ENCODE assay signal across 8 cellular contexts in the genomic region with DNA sequence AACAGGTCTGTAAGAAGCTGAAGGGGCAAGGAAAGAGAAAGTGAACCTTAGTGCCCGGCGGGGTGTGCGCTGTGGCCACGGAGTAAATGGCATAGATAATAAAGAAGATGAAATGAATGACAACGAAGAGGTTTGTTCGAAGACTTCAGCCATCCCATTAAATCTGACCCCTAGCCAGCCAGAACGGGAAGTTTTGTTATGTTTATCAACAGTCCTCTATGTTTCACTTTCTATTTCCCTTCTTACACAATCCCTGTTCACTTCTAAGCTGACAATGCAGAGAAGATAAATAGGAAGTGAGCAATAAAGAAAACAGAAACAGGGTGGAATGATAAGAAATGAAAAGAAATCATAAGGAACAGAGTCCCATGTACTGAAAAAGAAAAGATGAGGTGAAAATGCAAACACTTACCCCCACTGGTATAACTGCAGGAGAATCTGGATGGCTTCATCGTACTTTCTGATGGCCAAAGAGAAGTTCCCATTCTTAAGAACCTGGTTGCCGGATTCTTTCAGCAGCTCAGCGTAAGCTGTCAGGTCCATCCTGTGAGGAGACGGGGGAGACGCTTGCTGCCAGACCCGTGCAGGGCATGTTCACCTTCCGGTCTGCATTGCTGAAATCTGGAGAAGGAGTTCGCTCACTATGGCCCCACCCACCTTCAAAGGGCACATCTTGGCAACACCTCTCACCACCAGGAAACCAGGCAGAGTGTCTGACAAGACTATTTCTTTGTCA. TPM values are rescaled to one million over a fixed set of nuclear protein-coding genes. Genes with fewer than 3 reads are reported as not detected.
DNase-seq lines count a peak whose midpoint lies in the region; ATAC-seq and TF ChIP-seq lines count a peak whose summit lies in the region.

No MANE protein-coding gene starts in this region.

- no peaks in the 10 kb centered on the region for H3K27me3 ChIP-seq in iPS-15b (ENCODE audit: control insufficient read depth, insufficient read depth, low read length)

- peak overlapping the region; percentile 6 for H3K27ac ChIP-seq in angular gyrus (ENCODE audit: low read depth, low read length)

- ATAC-seq in HG03175 (IDR thresholded peaks at IDR 0.05; ENCODE audit: unreplicated experiment), result peak; percentile 36
- peak; percentile 72 for ATAC-seq in T-helper 17 cell

- H3K27me3 Mint-ChIP-seq in T-helper 17 cell, result no peaks in the 10 kb centered on the region

- in situ Hi-C loops in GM13976 (cut with MboI; ENCODE audit: low sequenced_read_pairs, unreplicated experiment), result no loop called here

- H3K36me3 Mint-ChIP-seq in T-helper 17 cell (ENCODE audit: low read depth), result peaks cover 5% of the 10 kb centered on the region

- H3K9ac ChIP-seq in iPS-15b (ENCODE audit: low read depth, low read length), result peak overlapping the region; percentile 8

- no peak overlapping the region for H3K4me3 ChIP-seq in iPS-15b (ENCODE audit: low read depth, low read length)

- peaks cover 2% of the 10 kb centered on the region for H3K4me1 ChIP-seq in iPS-15b (ENCODE audit: control insufficient read depth, insufficient read depth, low read length)

- TF ChIP-seq CTCF in GM13976 (IDR thresholded peaks at IDR 0.05; ENCODE audit: borderline replicate concordance, control extremely low read depth, extremely low read depth, insufficient read depth, missing control alignments), result no peak

- H3K9me3 ChIP-seq in T-helper 17 cell (ENCODE audit: control insufficient read depth, low read length, poor library complexity, severe bottlenecking), result no peaks in the 10 kb centered on the region
- H3K9me3 ChIP-seq in iPS-15b (ENCODE audit: control insufficient read depth, insufficient read depth, low read length), result no peaks in the 10 kb centered on the region

- H3K4me1 Mint-ChIP-seq in T-helper 17 cell, result peaks cover 50% of the 10 kb centered on the region

- H3K4me3 Mint-ChIP-seq in T-helper 17 cell, result peak overlapping the region; percentile 100

- H3K27ac Mint-ChIP-seq in T-helper 17 cell, result peak overlapping the region; percentile 99

- no peaks in the 10 kb centered on the region for H3K36me3 ChIP-seq in iPS-15b (ENCODE audit: control insufficient read depth, insufficient read depth, low read length)

- DNase-seq in ELR (ENCODE audit: low read depth), result peak; percentile 65
- peak; percentile 38 to 56 (median 45) for DNase-seq in T-helper 17 cell
- peak; percentile 35 to 38 for DNase-seq in stimulated activated CD4-positive, alpha-beta T cell treated with anti-CD3 and anti-CD28 coated beads, Interleukin-2, amount 100 ng/mL, for 48 hours
- DNase-seq in GM13976 (ENCODE audit: low spot score), result no peak
- DNase-seq in NCI-H748 treated with DMSO at 0.1 percent for 48 hours (lab: John Stamatoyannopoulos, UW), result no peak

RNA-seq across cellular contexts. Expression of gene TRANK1, which starts 36.8 kb away (rescaled TPM):
- total RNA-seq in T-helper 17 cell, result 10 to 100 TPM; 64.7 to 89.7 TPM

Comparison
In these comparisons a context has a peak if more than half of its experiments do, and no peak if none do; other contexts are left out.
1. DNase-seq: peak in ELR (single experiment), T-helper 17 cell (3 of 3) and stimulated activated CD4-positive, alpha-beta T cell treated with anti-CD3 and anti-CD28 coated beads, Interleukin-2, amount 100 ng/mL, for 48 hours (2 of 2); none in GM13976 (single experiment) and NCI-H748 treated with DMSO at 0.1 percent for 48 hours (single experiment).